In the genomic region with DNA sequence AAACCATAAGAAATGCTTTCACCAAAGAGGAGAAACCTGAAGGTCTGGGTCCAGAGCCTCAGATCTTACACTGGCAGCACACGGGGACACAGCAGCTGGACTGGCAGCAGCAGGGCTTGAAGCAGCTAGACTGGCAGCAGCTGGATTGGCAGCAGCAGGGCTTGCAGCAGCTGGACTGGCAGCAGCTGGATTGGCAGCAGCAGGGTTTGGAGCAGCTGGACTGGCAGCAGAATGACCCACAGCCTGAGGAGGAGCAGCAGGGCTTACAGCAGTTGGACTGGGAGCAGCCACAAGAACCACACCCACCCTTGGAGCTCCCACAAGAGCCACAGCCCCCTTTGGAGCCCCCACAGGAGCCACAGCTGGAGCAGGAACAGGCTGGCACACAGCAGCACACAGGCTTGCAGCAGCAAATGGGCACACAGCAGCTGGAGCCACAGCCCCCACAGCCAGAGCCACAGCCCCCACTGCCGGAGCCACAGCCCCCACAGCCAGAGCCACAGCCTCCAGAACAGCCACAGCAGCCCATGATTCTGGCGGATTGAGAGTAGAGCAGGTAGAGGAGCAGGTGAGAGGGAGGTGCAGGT, we compare ENCODE assay signal across 17 cellular contexts. TPM values are rescaled to one million over a fixed set of nuclear protein-coding genes. Genes with fewer than 3 reads are reported as not detected.
DNase-seq lines count a peak whose midpoint lies in the region; ATAC-seq and TF ChIP-seq lines count a peak whose summit lies in the region.
"Had no signal": no experiment of that assay in that cellular context is flagged by ENCODE, and none has a peak within 500 bp of the region (broad histone marks: within the 10 kb centered on the region; RNA-seq: fewer than 3 reads in every experiment).

A gene with protein sequence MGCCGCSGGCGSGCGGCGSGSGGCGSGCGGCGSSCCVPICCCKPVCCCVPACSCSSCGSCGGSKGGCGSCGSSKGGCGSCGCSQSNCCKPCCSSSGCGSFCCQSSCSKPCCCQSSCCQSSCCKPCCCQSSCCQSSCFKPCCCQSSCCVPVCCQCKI (minus strand): TSS at position 567 of the 587 bp plus-strand sequence. CDS start 38 bp downstream, at position 529.

- no peak for ATAC-seq in GM19023 (IDR thresholded peaks at IDR 0.05; ENCODE audit: unreplicated experiment)
- ATAC-seq: A549, GM12878, HCT116, K562 had no signal

- H3K27me3 ChIP-seq in H7 (ENCODE audit: control insufficient read depth, insufficient read depth, low read length), result no peaks in the 10 kb centered on the region; the same call in none of the 2 replicates
- H3K27me3 ChIP-seq: BE2C had no signal

- DNase-seq in H7 (peak; percentile 14), NB4 (ENCODE audit: low read depth) (peak; percentile 23), neural crest cell (ENCODE audit: low read depth, low spot score) (no peak), MCF 10A (ENCODE audit: unreplicated experiment) (no peak), foreskin melanocyte (no peak), NCI-H146 treated with DMSO at 0.1 percent for 48 hours (lab: John Stamatoyannopoulos, UW; ENCODE audit: unreplicated experiment) (no peak)
- DNase-seq: BE2C; Caco-2; CD8-positive, alpha-beta memory T cell; DMS79 had no signal

- no TSS peak for BruUV-seq in MCF 10A (replicated peaks; lab: Mats Ljungman, UMichigan)

- H3K27ac Mint-ChIP-seq in neural crest cell (ENCODE audit: unreplicated experiment) (peak within 1 kb of the TSS; percentile 60), MCF 10A (ENCODE audit: low read depth, unreplicated experiment) (no peak within 1 kb of the TSS)
- H3K27ac Mint-ChIP-seq: CD8-positive, alpha-beta memory T cell had no signal

- CTCF ChIA-PET in MCF 10A (lab: Yijun Ruan, JAX), result interaction anchor here (0.6 kb wide), 2 partner anchors 203 to 457 kb away, joined by 3 read pairs; no protein-coding TSS in a partner anchor

- no peaks in the 10 kb centered on the region for H3K36me3 ChIP-seq in H7 (replicated peaks; ENCODE audit: control insufficient read depth, insufficient read depth, low read length)
- H3K36me3 ChIP-seq: BE2C had no signal

- H3K36me3 Mint-ChIP-seq in neural crest cell (ENCODE audit: low read depth) (no peaks in the 10 kb centered on the region), MCF 10A (ENCODE audit: insufficient read depth, unreplicated experiment) (no peaks in the 10 kb centered on the region)
- H3K36me3 Mint-ChIP-seq: CD8-positive, alpha-beta memory T cell had no signal

- H3K9me3 Mint-ChIP-seq in neural crest cell (no peaks in the 10 kb centered on the region), MCF 10A (ENCODE audit: unreplicated experiment) (no peaks in the 10 kb centered on the region)
- H3K9me3 Mint-ChIP-seq: CD8-positive, alpha-beta memory T cell had no signal

- TF ChIP-seq CTCF in NB4 (IDR thresholded peaks at IDR 0.05; ENCODE audit: low read depth, low read length) (no peak), neural crest cell (conservative IDR thresholded peaks at IDR 0.05) (no peak), MCF 10A (IDR thresholded peaks at IDR 0.05; ENCODE audit: unreplicated experiment) (no peak)

- TF ChIP-seq POLR2A in NB4 (IDR thresholded peaks at IDR 0.05; ENCODE audit: extremely low read depth, insufficient read length), result no peak

- H3K27me3 Mint-ChIP-seq in neural crest cell (ENCODE audit: low read depth) (peaks cover 6% of the 10 kb centered on the region), MCF 10A (ENCODE audit: insufficient read depth, unreplicated experiment) (no peaks in the 10 kb centered on the region)

- H3K4me1 Mint-ChIP-seq in neural crest cell (peaks cover 29% of the 10 kb centered on the region), MCF 10A (ENCODE audit: insufficient read depth, unreplicated experiment) (no peaks in the 10 kb centered on the region)

- intact Hi-C loops in MCF 10A (cut with micrococcal nuclease), result no loop called here

- H3K4me3 Mint-ChIP-seq in neural crest cell (no peak within 1 kb of the TSS), MCF 10A (ENCODE audit: unreplicated experiment) (no peak within 1 kb of the TSS)
- H3K4me3 Mint-ChIP-seq: CD8-positive, alpha-beta memory T cell had no signal

- POLR2A ChIA-PET in MCF 10A (lab: Yijun Ruan, JAX), result no interaction called here

- H3K4me3 ChIP-seq in H7 (ENCODE audit: insufficient read depth, low read depth, low read length), result no peak within 1 kb of the TSS
- no peak within 1 kb of the TSS for H3K4me3 ChIP-seq in NB4 (ENCODE audit: low read depth, low read length)
- H3K4me3 ChIP-seq: A549, GM12878, K562 had no signal

RNA-seq across cellular contexts. Expression of the gene that starts here (rescaled TPM):
- total RNA-seq in H7 (2014; rRNA removed; shearing (Covaris generic)), result 0.92 TPM in 1 of 2 replicates, not detected in the other
- not detected in 2 replicates for total RNA-seq in neural crest cell
- total RNA-seq in MCF 10A (2022), result not detected in 2 replicates
- total RNA-seq: Caco-2; CD8-positive, alpha-beta memory T cell; G401; GM12878; H4; K562 had no signal

Comparison
In these comparisons a context has a peak if more than half of its experiments do, and no peak if none do; other contexts are left out.
1. Peak in DNase-seq in H7; RNA of the gene not detected or under 1 TPM.